1 cellular context compared by ENCODE assay signal in genomic region chr12:48903982-48904411, GRCh38.
TF ChIP-seq lines count a peak whose summit lies in the region.

No MANE protein-coding gene starts in this region.

TF ChIP-seq in GM23338, 12 proteins besides CTCF, POLR2A, EP300 and RAD21 (continued from another document):
- no peak for TF ChIP-seq ZNF462 (CRISPR knock-in tag; IDR thresholded peaks at IDR 0.05)
- TF ChIP-seq JUNB (IDR thresholded peaks at IDR 0.05; ENCODE audit: unreplicated experiment) = no peak
- TF ChIP-seq POLR2AphosphoS5 (IDR thresholded peaks at IDR 0.05; ENCODE audit: low read depth) = no peak
- TF ChIP-seq CREB1 (CRISPR knock-in tag; IDR thresholded peaks at IDR 0.05; ENCODE audit: low read depth) = no peak
- no peak for TF ChIP-seq STAT1 (IDR thresholded peaks at IDR 0.05; ENCODE audit: unreplicated experiment)
- no peak for TF ChIP-seq EZH2 (IDR thresholded peaks at IDR 0.05; ENCODE audit: low read depth, unreplicated experiment)
TF ChIP-seq in GM23338: peak in this region for 0.
